12 cellular contexts compared by ENCODE assay signal in genomic region chr1:159817276-159818041, GRCh38. TPM values are rescaled to one million over a fixed set of nuclear protein-coding genes. Genes with fewer than 3 reads are reported as not detected.
DNase-seq lines count a peak whose midpoint lies in the region; ATAC-seq and TF ChIP-seq lines count a peak whose summit lies in the region.
"Had no signal": no experiment of that assay in that cellular context is flagged by ENCODE, and none has a peak within 500 bp of the region (broad histone marks: within the 10 kb centered on the region; RNA-seq: fewer than 3 reads in every experiment).

No MANE protein-coding gene starts in this region.

- intact Hi-C loops in left colon (cut with DNase I, micrococcal nuclease) = no loop called here

- H3K36me3 ChIP-seq in HEK293 (ENCODE audit: control insufficient read depth in 2 of 2, insufficient read depth in 1 of 2, low read length in 2 of 2) = no peaks in the 10 kb centered on the region
- H3K36me3 ChIP-seq: lower lobe of right lung, right atrium auricular region, vagina had no signal

- DNase-seq in NCI-H1930 (lab: John Stamatoyannopoulos, UW) (peak; percentile 87 to 91), SHP77 (lab: John Stamatoyannopoulos, UW) (peak; percentile 92 to 94), left colon (peak in 1 of 2 donors; percentile 39), GM03348 (ENCODE audit: low spot score) (no peak), hippocampal formation (lab: John Stamatoyannopoulos, UW) (no peak)
- DNase-seq: DND-41, lower lobe of right lung, NCI-H1105 had no signal

- no peaks in the 10 kb centered on the region for H3K9me3 ChIP-seq in HEK293 (ENCODE audit: control insufficient read depth, insufficient read depth, low read depth, low read length)
- H3K9me3 ChIP-seq: lower lobe of right lung, right atrium auricular region, vagina had no signal

- H3K27ac ChIP-seq in HEK293 (ENCODE audit: extremely low read depth, low read depth, low read length) = no peak overlapping the region
- H3K27ac ChIP-seq: lower lobe of right lung, right atrium auricular region, vagina had no signal

- no peak for TF ChIP-seq CTCF in HEK293 (tag by site-specific recombination; IDR thresholded peaks at IDR 0.05)

- no peaks in the 10 kb centered on the region for H3K4me1 ChIP-seq in HEK293 (ENCODE audit: control insufficient read depth, insufficient read depth, low read length)
- H3K4me1 ChIP-seq: lower lobe of right lung, right atrium auricular region, vagina had no signal

- CTCF ChIA-PET in HEK293 (lab: Yijun Ruan, JAX) = interaction anchor here (0.6 to 1.7 kb wide), 3 partner anchors 15 to 73 kb away, joined by 4 to 7 read pairs (median 5); no protein-coding TSS in a partner anchor

- H3K4me3 ChIP-seq in HEK293 (ENCODE audit: low read depth, low read length) = no peak overlapping the region
- H3K4me3 ChIP-seq: lower lobe of right lung, right atrium auricular region, vagina had no signal

- POLR2A ChIA-PET in HEK293 (lab: Yijun Ruan, JAX) = no interaction called here

- ATAC-seq in left colon (peak; percentile 99), HG02623 (IDR thresholded peaks at IDR 0.05; ENCODE audit: unreplicated experiment) (no peak)

TF ChIP-seq in HEK293, 187 proteins besides CTCF, POLR2A, EP300 and RAD21:
- no peak for TF ChIP-seq ZNF416 (tag by site-specific recombination; IDR thresholded peaks at IDR 0.05)
- TF ChIP-seq PRDM10 (tag by site-specific recombination; IDR thresholded peaks at IDR 0.05) = peak; percentile 34; the same call in 1 of the 2 replicates

RNA-seq across cellular contexts. Expression of gene SLAMF8, which starts 9.2 kb away (rescaled TPM):
- 1 to 10 TPM; 1.2 to 4.7 TPM for total RNA-seq in left colon

RNA-seq across cellular contexts. Expression of gene FCRL6, which starts 15.3 kb away (rescaled TPM):
- total RNA-seq in left colon = under 1 TPM in 1 of 2 donors, not detected in 1; 0.14 TPM
- total RNA-seq: vagina had no signal

RNA-seq across cellular contexts. Expression of gene DUSP23, which starts 36.7 kb away (rescaled TPM):
- 10 to 100 TPM; 48.1 to 56.9 TPM for total RNA-seq in left colon

RNA-seq across cellular contexts. Expression of gene VSIG8, which starts 45.0 kb away (rescaled TPM):
- total RNA-seq in left colon = not detected
- total RNA-seq: right atrium auricular region, vagina had no signal

Comparison
In these comparisons a context has a peak if more than half of its experiments do, and no peak if none do; other contexts are left out.
1. DNase-seq: peak in NCI-H1930 (2 of 2) and SHP77 (2 of 2); none in GM03348 (single experiment) and hippocampal formation (0 of 2).